27 cellular contexts compared by ENCODE assay signal in genomic region chr9:86893811-86894490, GRCh38. TPM values are rescaled to one million over a fixed set of nuclear protein-coding genes. Genes with fewer than 3 reads are reported as not detected.
DNase-seq lines count a peak whose midpoint lies in the region; ATAC-seq, FAIRE-seq and TF ChIP-seq lines count a peak whose summit lies in the region.
"Had no signal": no experiment of that assay in that cellular context is flagged by ENCODE, and none has a peak within 500 bp of the region (broad histone marks: within the 10 kb centered on the region; RNA-seq: fewer than 3 reads in every experiment).

No MANE protein-coding gene starts in this region.

- H2BK12ac ChIP-seq in H9 (ENCODE audit: insufficient read length, low read depth, low read length) = no peak overlapping the region

- H3K4me3 ChIP-seq in body of pancreas (no peak overlapping the region), foreskin fibroblast (ENCODE audit: low read depth in 1 of 2, low read length in 2 of 2) (no peak overlapping the region), pancreas (no peak overlapping the region)
- H3K4me3 ChIP-seq: right atrium auricular region, thyroid gland had no signal

- peak overlapping the region; percentile 35 for H4K5ac ChIP-seq in H9 (ENCODE audit: insufficient read length, low read depth, low read length)

- no peak overlapping the region for H2BK5ac ChIP-seq in H9 (ENCODE audit: insufficient read length, low read length)

- H3K27ac ChIP-seq in H9 (ENCODE audit: insufficient read length, low read depth, low read length) = peak overlapping the region; percentile 9
- H3K27ac ChIP-seq in body of pancreas = no peak overlapping the region
- no peak overlapping the region for H3K27ac ChIP-seq in pancreas
- H3K27ac ChIP-seq: right atrium auricular region, thyroid gland, WERI-Rb-1 had no signal

- H3K56ac ChIP-seq in H9 (ENCODE audit: insufficient read length, low read depth, low read length) = no peak overlapping the region

- H2BK20ac ChIP-seq in H9 (ENCODE audit: low read depth, low read length, poor library complexity, severe bottlenecking) = no peak overlapping the region

- H3K23ac ChIP-seq in H9 (ENCODE audit: insufficient read length, low read depth, low read length) = no peak overlapping the region

- ATAC-seq in body of pancreas (no peak), pancreas (peak in 3 of 4 donors; percentile 22 to 60 (median 58)), GM19035 (IDR thresholded peaks at IDR 0.05; ENCODE audit: unreplicated experiment) (no peak)
- ATAC-seq: effector memory CD8-positive, alpha-beta T cell; left lobe of liver; stimulated activated naive B cell treated with anti-CD40 and anti-IgM and Interleukin-4, amounts not matched to agents 10 μg/mL and 1 μg/mL and 100 μg/mL, for 72 hours; T-helper 17 cell had no signal

- no peak overlapping the region for H4K91ac ChIP-seq in H9 (ENCODE audit: insufficient read length, low read depth, low read length)

- H3K36me3 ChIP-seq in body of pancreas (replicated peaks in 1 of 2; ENCODE audit: insufficient read depth in 1 of 2, low read depth in 2 of 2) (no peaks in the 10 kb centered on the region), pancreas (no peaks in the 10 kb centered on the region)
- H3K36me3 ChIP-seq: right atrium auricular region, thyroid gland, WERI-Rb-1 had no signal

- peak overlapping the region; percentile 0; the same call in 1 of the 2 replicates for H3K14ac ChIP-seq in H9 (ENCODE audit: insufficient read depth, low read length)

- no peak overlapping the region for H3K9ac ChIP-seq in H9 (ENCODE audit: extremely low read depth, insufficient read length, low read length)

- DNase-seq in H9 (peak; percentile 78), body of pancreas (peak; percentile 15 to 53 (median 17)), foreskin fibroblast (peak in 1 of 2 donors; percentile 73), pancreas (peak in 3 of 6 donors; percentile 7 to 18 (median 14)), SHP77 (lab: John Stamatoyannopoulos, UW) (no peak), HUDEP-2 (lab: John Stamatoyannopoulos, UW; ENCODE audit: unreplicated experiment in 76 of 76) (no peak), NCI-H128 (lab: John Stamatoyannopoulos, UW; ENCODE audit: unreplicated experiment) (no peak)
- DNase-seq: activated CD4-positive, alpha-beta T cell treated with anti-CD3 and anti-CD28 coated beads, Interleukin-2, amount 50 U/mL, for 48 hours; activated gamma-delta T cell treated with Interleukin-2 at 50 U/mL for 16 hours; activated T-cell treated with anti-CD3 and anti-CD28 coated beads for 4 hours; DND-41; effector memory CD8-positive, alpha-beta T cell; NCI-H146; NCI-H2171 treated with DMSO at 0.1 percent for 48 hours; NCI-H69; occipital lobe; SHP77 treated with DMSO at 0.1 percent for 48 hours; stimulated activated CD4-positive, alpha-beta T cell treated with anti-CD3 and anti-CD28 coated beads, Interleukin-15, amount 100 ng/mL, for 24 hours; stimulated activated naive B cell treated with anti-CD40 and anti-IgM and Interleukin-4, amounts not matched to agents 10 μg/mL and 1 μg/mL and 100 μg/mL, for 72 hours; T-helper 17 cell; thyroid gland; WERI-Rb-1 had no signal

- H3K4me1 ChIP-seq in H9 (ENCODE audit: insufficient read depth, low read length) (peaks cover 4% of the 10 kb centered on the region; the same call in 1 of the 2 replicates), body of pancreas (no peaks in the 10 kb centered on the region), pancreas (no peaks in the 10 kb centered on the region)
- H3K4me1 ChIP-seq: right atrium auricular region, thyroid gland had no signal

- peak overlapping the region; percentile 4 for H3K18ac ChIP-seq in H9 (ENCODE audit: insufficient read length, low read depth, low read length)

- peak overlapping the region; percentile 85 for H2AFZ ChIP-seq in H9 (ENCODE audit: low read length)

- H3T11ph ChIP-seq in H9 (ENCODE audit: low read length) = no peak overlapping the region

- no peak overlapping the region for H2AK5ac ChIP-seq in H9 (ENCODE audit: insufficient read length, low read length)

- intact Hi-C loops in body of pancreas (cut with DNase I) = no loop called here
- intact Hi-C loops in pancreas (cut with DNase I) = no loop called here

- H2BK120ac ChIP-seq in H9 (ENCODE audit: low read depth, low read length, poor library complexity, severe bottlenecking) = no peak overlapping the region

- H4K20me1 ChIP-seq in H9 (ENCODE audit: control insufficient read depth, insufficient read depth, insufficient read length) = no peaks in the 10 kb centered on the region

- no CpG with 5 or more reads among the region's 6 CpGs for WGBS in H9 (ENCODE audit: extremely low coverage, insufficient read length, low lambda C conversion rate)
- WGBS in body of pancreas, 2 donors = 61 to 71% methylated on average over 6 of the region's 6 CpGs
- WGBS in pancreas, 2 donors = 77% methylated on average over 6 of the region's 6 CpGs

- peak; percentile 47; the same call in 2 of the 3 replicates for TF ChIP-seq CTCF in H9 (conservative IDR thresholded peaks at IDR 0.05)
- peak in 5 of 7 experiments; percentile 16 to 52 (median 43) for TF ChIP-seq CTCF in body of pancreas (IDR thresholded peaks at IDR 0.05)
- peak; percentile 12 for TF ChIP-seq CTCF in foreskin fibroblast (IDR thresholded peaks at IDR 0.05; ENCODE audit: low read depth, low read length)
- TF ChIP-seq CTCF in pancreas (IDR thresholded peaks at IDR 0.05) = no peak

- H3K79me1 ChIP-seq in H9 (ENCODE audit: insufficient read depth, low read depth, low read length, poor library complexity, severe bottlenecking) = no peaks in the 10 kb centered on the region

- peaks cover 13 to 24% of the 10 kb centered on the region in 2 experiments for H3K4me1 Mint-ChIP-seq in H9
- H3K4me1 Mint-ChIP-seq: central memory CD8-positive, alpha-beta T cell; stimulated activated naive B cell treated with anti-CD40 and anti-IgM and Interleukin-4, amounts not matched to agents 10 μg/mL and 1 μg/mL and 100 μg/mL, for 72 hours; T-helper 17 cell had no signal

- H3K4me2 ChIP-seq in H9 (ENCODE audit: insufficient read depth, insufficient read length, low read length) = no peak overlapping the region

- H3K23me2 ChIP-seq in H9 (ENCODE audit: insufficient read length, low read depth, low read length, poor library complexity, severe bottlenecking) = no peaks in the 10 kb centered on the region

- no peak overlapping the region for H3K4ac ChIP-seq in H9 (ENCODE audit: low read depth, low read length)

- no peak overlapping the region for H4K8ac ChIP-seq in H9 (replicated peaks; ENCODE audit: insufficient read length, low read depth, low read length)

- H3K9me3 Mint-ChIP-seq in H9 = no peaks in the 10 kb centered on the region
- H3K9me3 Mint-ChIP-seq: central memory CD8-positive, alpha-beta T cell; effector memory CD8-positive, alpha-beta T cell; stimulated activated naive B cell treated with anti-CD40 and anti-IgM and Interleukin-4, amounts not matched to agents 10 μg/mL and 1 μg/mL and 100 μg/mL, for 72 hours had no signal

- no peaks in the 10 kb centered on the region for H3K9me3 ChIP-seq in H9 (ENCODE audit: control insufficient read depth, low read depth, low read length)
- H3K9me3 ChIP-seq in body of pancreas = no peaks in the 10 kb centered on the region
- H3K9me3 ChIP-seq in pancreas = no peaks in the 10 kb centered on the region
- H3K9me3 ChIP-seq: right atrium auricular region, thyroid gland had no signal

- H3K79me2 ChIP-seq in H9 (ENCODE audit: insufficient read depth, low read length) = no peaks in the 10 kb centered on the region

- no peak for FAIRE-seq in pancreas (lab: Jason Lieb, UNC)

- H3K36me3 Mint-ChIP-seq in H9 (ENCODE audit: insufficient read depth in 1 of 3, low read depth in 3 of 3) = no peaks in the 10 kb centered on the region; a peak in 1 of 7 replicates
- H3K36me3 Mint-ChIP-seq: stimulated activated naive B cell treated with anti-CD40 and anti-IgM and Interleukin-4, amounts not matched to agents 10 μg/mL and 1 μg/mL and 100 μg/mL, for 72 hours had no signal

- H2BK15ac ChIP-seq in H9 (ENCODE audit: low read depth, low read length) = no peak overlapping the region

- TF ChIP-seq POLR2A in body of pancreas (IDR thresholded peaks at IDR 0.05) = no peak

- peaks cover 7% of the 10 kb centered on the region for H3K27me3 Mint-ChIP-seq in H9 (ENCODE audit: low read depth)
- H3K27me3 Mint-ChIP-seq: stimulated activated naive B cell treated with anti-CD40 and anti-IgM and Interleukin-4, amounts not matched to agents 10 μg/mL and 1 μg/mL and 100 μg/mL, for 72 hours had no signal

- H3K27me3 ChIP-seq in H9 (ENCODE audit: insufficient read depth, low read length) (no peaks in the 10 kb centered on the region; the same call in 1 of the 2 replicates), body of pancreas (no peaks in the 10 kb centered on the region), pancreas (no peaks in the 10 kb centered on the region)
- H3K27me3 ChIP-seq: right atrium auricular region, thyroid gland had no signal

- H3K27ac Mint-ChIP-seq in H9 = peak overlapping the region; percentile 65 to 95 (median 78); a peak in 6 of 7 replicates
- H3K27ac Mint-ChIP-seq: effector memory CD8-positive, alpha-beta T cell; stimulated activated naive B cell treated with anti-CD40 and anti-IgM and Interleukin-4, amounts not matched to agents 10 μg/mL and 1 μg/mL and 100 μg/mL, for 72 hours; T-helper 17 cell had no signal

- peak overlapping the region in 1 of 2 experiments; percentile 2; a peak in 2 of 5 replicates for H3K4me3 Mint-ChIP-seq in H9
- H3K4me3 Mint-ChIP-seq: central memory CD8-positive, alpha-beta T cell; effector memory CD8-positive, alpha-beta T cell; stimulated activated naive B cell treated with anti-CD40 and anti-IgM and Interleukin-4, amounts not matched to agents 10 μg/mL and 1 μg/mL and 100 μg/mL, for 72 hours; T-helper 17 cell had no signal

RNA-seq across cellular contexts. Expression of gene GAS1, which starts 53.4 kb away (rescaled TPM):
- total RNA-seq in H9 (2021) = 2.3 and 2.7 TPM in 2 replicates
- 10 to 100 TPM; 29.1 to 37.6 TPM for total RNA-seq in body of pancreas
- total RNA-seq in pancreas = 10 to 100 TPM in 3 of 6 donors, 1 to 10 TPM in 3; 5.8 to 16.7 (median 9.9) TPM
- 1 to 10 TPM; 3.6 to 4.6 TPM for polyA plus RNA-seq in pancreas
- total RNA-seq: OCI-LY7 had no signal

Comparison
In these comparisons a context has a peak if more than half of its experiments do, and no peak if none do; other contexts are left out.
1. DNase-seq: peak in H9 (single experiment) and body of pancreas (4 of 4); none in SHP77 (0 of 2), HUDEP-2 (0 of 76) and NCI-H128 (single experiment).
2. CTCF ChIP-seq: peak in H9 (single experiment), body of pancreas (5 of 7) and foreskin fibroblast (single experiment); none in pancreas (0 of 4).
3. ATAC-seq: peak in pancreas (3 of 4); none in body of pancreas (single experiment) and GM19035 (single experiment).